ENCODE assay signal across 1 cellular context in the genomic region with DNA sequence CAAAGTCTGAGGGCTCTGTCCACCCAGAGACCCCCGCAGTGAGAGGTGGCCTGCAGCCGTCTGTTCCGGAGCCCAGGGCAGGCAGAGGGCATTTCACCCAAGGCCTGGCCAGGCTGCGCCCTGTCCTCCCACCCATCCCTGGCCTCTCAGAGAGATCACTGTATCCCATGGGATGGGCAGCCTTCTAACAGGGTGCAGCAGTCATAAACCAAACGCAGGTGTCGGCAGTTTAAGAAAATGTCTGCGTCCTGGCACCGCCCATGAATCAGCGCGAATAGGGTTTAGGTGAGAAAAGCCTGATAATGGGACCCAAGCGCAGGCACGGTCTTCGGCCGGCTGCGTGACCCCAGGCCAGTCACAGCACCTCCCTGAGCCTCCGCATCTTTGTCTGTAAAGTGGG.
A peak's percentile ranks its signal among the peaks of the same experiment; 100 is the strongest.
TF ChIP-seq lines count a peak whose summit lies in the region.

No MANE protein-coding gene starts in this region.

TF ChIP-seq in HepG2, 621 proteins besides CTCF, POLR2A, EP300 and RAD21:
- TF ChIP-seq ZNF232 (CRISPR knock-in tag; IDR thresholded peaks at IDR 0.05; ENCODE audit: borderline replicate concordance) (no peak), RBFOX2 (IDR thresholded peaks at IDR 0.05; ENCODE audit: low read depth, low read length) (0 out of 2 replicates have a peak, but pooled peaks have one; percentile 34)
